18 cellular contexts compared by ENCODE assay signal in the genomic region with DNA sequence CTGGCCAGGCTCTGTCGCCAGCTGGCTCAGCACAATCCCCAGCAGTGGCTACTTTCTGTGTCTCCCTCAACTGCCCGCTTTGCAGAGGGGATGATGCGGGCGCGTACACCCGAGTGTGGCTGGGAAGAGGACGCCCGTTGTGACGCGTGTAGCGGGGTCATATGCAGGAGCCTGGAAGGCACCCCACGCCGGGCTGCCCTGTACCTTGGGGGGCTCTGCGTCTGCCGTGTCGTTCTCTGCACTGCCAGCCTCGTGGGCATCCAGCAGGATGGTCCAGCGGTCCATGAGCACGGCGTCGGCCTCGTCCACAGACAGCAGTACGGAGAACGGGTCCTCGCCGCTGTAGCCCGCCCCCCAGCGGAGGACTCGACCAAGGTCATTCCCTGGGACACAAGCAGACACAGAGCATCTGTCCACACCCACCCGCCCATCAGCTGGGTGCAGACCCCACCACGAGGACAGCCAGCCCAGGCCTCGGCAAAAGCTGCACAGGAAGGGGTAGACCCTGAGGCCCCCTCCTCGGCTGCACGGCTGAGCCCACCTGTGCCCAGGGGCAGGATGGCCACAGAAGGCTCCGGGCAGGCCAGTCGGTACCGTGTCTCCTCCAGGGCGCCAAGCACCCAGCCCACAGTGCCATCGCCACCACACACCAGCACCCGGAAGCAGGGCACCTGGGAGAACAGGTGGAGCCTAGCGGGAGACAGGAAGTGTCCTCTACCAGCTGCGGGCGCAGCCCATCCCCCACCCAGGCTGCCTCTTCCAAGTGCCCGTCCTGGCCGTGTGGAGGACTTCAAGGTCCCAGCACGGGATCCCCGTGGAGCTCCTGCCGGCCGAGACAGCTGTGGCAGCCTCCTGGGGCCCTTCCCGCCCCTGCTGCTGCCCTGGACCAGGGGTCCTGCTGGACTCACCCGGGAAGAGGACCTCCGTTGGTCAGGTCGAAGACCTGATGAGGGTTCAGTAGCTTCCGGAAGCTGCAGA. TPM values are rescaled to one million over a fixed set of nuclear protein-coding genes. Genes with fewer than 3 reads are reported as not detected.
DNase-seq lines count a peak whose midpoint lies in the region; ATAC-seq, FAIRE-seq and TF ChIP-seq lines count a peak whose summit lies in the region.
"Had no signal": no experiment of that assay in that cellular context is flagged by ENCODE, and none has a peak within 500 bp of the region (broad histone marks: within the 10 kb centered on the region; RNA-seq: fewer than 3 reads in every experiment).

No MANE protein-coding gene starts in this region.

- no peaks in the 10 kb centered on the region for H3K4me1 Mint-ChIP-seq in WTC11
- H3K4me1 Mint-ChIP-seq in activated T-helper 2 cell treated with anti-CD3 and anti-CD28 coated beads, Interferon-gamma antibody, Interleukin-2, Interleukin-4, amounts not matched to agents 10 μg/mL and 5 μg/mL and 100 μg/mL, durations not matched to agents 14 hours and 24 hours and 36 hours (ENCODE audit: low read depth): no peaks in the 10 kb centered on the region
- H3K4me1 Mint-ChIP-seq: activated CD4-positive, alpha-beta T cell treated with anti-CD3 and anti-CD28 coated beads for 36 hours had no signal

- H3K4me3 Mint-ChIP-seq in WTC11: no peak overlapping the region
- H3K4me3 Mint-ChIP-seq in activated T-helper 2 cell treated with anti-CD3 and anti-CD28 coated beads, Interferon-gamma antibody, Interleukin-2, Interleukin-4, amounts not matched to agents 10 μg/mL and 5 μg/mL and 100 μg/mL, durations not matched to agents 14 hours and 24 hours and 36 hours (ENCODE audit: low read depth): no peak overlapping the region
- H3K4me3 Mint-ChIP-seq: activated CD4-positive, alpha-beta T cell treated with anti-CD3 and anti-CD28 coated beads for 36 hours had no signal

- DNase-seq in Right ventricle myocardium superior (peak; percentile 43), Right ventricle myocardium inferior (ENCODE audit: missing footprints) (no peak), NCI-H2081 (lab: John Stamatoyannopoulos, UW) (peak; percentile 86 to 93), WTC11 (ENCODE audit: low spot score) (peak; percentile 47), spleen (peak; percentile 75), WERI-Rb-1 (no peak), urothelium cell line (ENCODE audit: low spot score) (no peak)
- no peak for DNase-seq in activated T-helper 2 cell treated with anti-CD3 and anti-CD28 coated beads, Interferon-gamma antibody, Interleukin-2, Interleukin-4, amounts not matched to agents 10 μg/mL and 5 μg/mL and 100 μg/mL, durations not matched to agents 14 hours and 24 hours and 36 hours (ENCODE audit: low spot score)
- DNase-seq: activated CD4-positive, alpha-beta T cell treated with anti-CD3 and anti-CD28 coated beads for 36 hours; activated T-cell treated with anti-CD3 and anti-CD28 coated beads, Interleukin-2, amount 50 U/mL, for 1 hour; DMS 273 treated with DMSO at 0.1 percent for 48 hours; islet precursor cell; KG1; PC-9; stimulated activated CD4-positive, alpha-beta T cell treated with anti-CD3 and anti-CD28 coated beads, Interleukin-12 subunit alpha, Interleukin-12 subunit beta, amount 100 ng/mL, for 4 hours had no signal

- no peak overlapping the region for H3K27ac Mint-ChIP-seq in WTC11
- no peak overlapping the region for H3K27ac Mint-ChIP-seq in activated T-helper 2 cell treated with anti-CD3 and anti-CD28 coated beads, Interferon-gamma antibody, Interleukin-2, Interleukin-4, amounts not matched to agents 10 μg/mL and 5 μg/mL and 100 μg/mL, durations not matched to agents 14 hours and 24 hours and 36 hours
- H3K27ac Mint-ChIP-seq: activated CD4-positive, alpha-beta T cell treated with anti-CD3 and anti-CD28 coated beads for 36 hours had no signal

- no peaks in the 10 kb centered on the region for H3K9me3 Mint-ChIP-seq in WTC11
- H3K9me3 Mint-ChIP-seq in activated T-helper 2 cell treated with anti-CD3 and anti-CD28 coated beads, Interferon-gamma antibody, Interleukin-2, Interleukin-4, amounts not matched to agents 10 μg/mL and 5 μg/mL and 100 μg/mL, durations not matched to agents 14 hours and 24 hours and 36 hours: no peaks in the 10 kb centered on the region

- no peak for TF ChIP-seq CTCF in WTC11 (IDR thresholded peaks at IDR 0.05)
- no peak for TF ChIP-seq CTCF in spleen (IDR thresholded peaks at IDR 0.05 in 8 of 11, conservative IDR thresholded peaks at IDR 0.05 in 3 of 11)
- TF ChIP-seq CTCF in WERI-Rb-1 (IDR thresholded peaks at IDR 0.05; ENCODE audit: low read depth, low read length): no peak

- no peak overlapping the region for H3K4me3 ChIP-seq in spleen
- H3K4me3 ChIP-seq in WERI-Rb-1 (ENCODE audit: low read depth, low read length): no peak overlapping the region
- H3K4me3 ChIP-seq: pancreas, PC-9 had no signal

- FAIRE-seq in urothelium cell line (lab: Jason Lieb, UNC): no peak
- FAIRE-seq: colon, pancreas had no signal

- H3K4me1 ChIP-seq in spleen: peaks cover 0 to 2% (median under 1%) of the 10 kb centered on the region in 6 donors
- H3K4me1 ChIP-seq: pancreas had no signal

- TF ChIP-seq POLR2A in spleen (IDR thresholded peaks at IDR 0.05): no peak

- CTCF ChIA-PET in WTC11 (lab: Charles Lee): interaction anchor here (0.6 to 1.9 kb wide), 6 partner anchors 24 to 394 kb away, joined by 3 to 9 read pairs (median 4); a partner anchor contains a TSS

- intact Hi-C loops in Right ventricle myocardium superior (cut with DNase I): no loop called here
- intact Hi-C loops in Right ventricle myocardium inferior (cut with DNase I): no loop called here
- intact Hi-C loops in spleen (cut with DNase I; ENCODE audit: low total_unique reads): no loop called here
- intact Hi-C loops in activated T-helper 2 cell treated with anti-CD3 and anti-CD28 coated beads, Interferon-gamma antibody, Interleukin-2, Interleukin-4, amounts not matched to agents 10 μg/mL and 5 μg/mL and 100 μg/mL, durations not matched to agents 14 hours and 24 hours and 36 hours (cut with micrococcal nuclease): no loop called here

- H3K36me3 Mint-ChIP-seq in WTC11: no peaks in the 10 kb centered on the region
- H3K36me3 Mint-ChIP-seq in activated T-helper 2 cell treated with anti-CD3 and anti-CD28 coated beads, Interferon-gamma antibody, Interleukin-2, Interleukin-4, amounts not matched to agents 10 μg/mL and 5 μg/mL and 100 μg/mL, durations not matched to agents 14 hours and 24 hours and 36 hours (ENCODE audit: low read depth): no peaks in the 10 kb centered on the region

- H3K27ac ChIP-seq in spleen: no peak overlapping the region
- H3K27ac ChIP-seq in WERI-Rb-1: no peak overlapping the region
- H3K27ac ChIP-seq: epithelial cell of prostate, pancreas, PC-9 had no signal

- POLR2A ChIA-PET in WTC11 (lab: Charles Lee): no interaction called here

- H3K36me3 ChIP-seq in spleen (peaks cover 0 to 99% (median 73%) of the 10 kb centered on the region in 6 donors), WERI-Rb-1 (peaks cover 9% of the 10 kb centered on the region; the same call in 1 of the 2 replicates)

- 91 to 95% (median 93%) methylated on average over 28 to 54 of the region's 54 CpGs for WGBS in spleen, 5 donors

- H3K9me3 ChIP-seq in spleen (no peaks in the 10 kb centered on the region), WERI-Rb-1 (ENCODE audit: severe bottlenecking) (no peaks in the 10 kb centered on the region)
- H3K9me3 ChIP-seq: pancreas had no signal

- H3K27me3 Mint-ChIP-seq in WTC11 (ENCODE audit: low read depth): peaks cover 2% of the 10 kb centered on the region; the same call in 1 of the 2 replicates
- H3K27me3 Mint-ChIP-seq in activated T-helper 2 cell treated with anti-CD3 and anti-CD28 coated beads, Interferon-gamma antibody, Interleukin-2, Interleukin-4, amounts not matched to agents 10 μg/mL and 5 μg/mL and 100 μg/mL, durations not matched to agents 14 hours and 24 hours and 36 hours (ENCODE audit: low read depth): no peaks in the 10 kb centered on the region
- H3K27me3 Mint-ChIP-seq: activated CD4-positive, alpha-beta T cell treated with anti-CD3 and anti-CD28 coated beads for 36 hours had no signal

- ATAC-seq in Right ventricle myocardium superior (ENCODE audit: poor library complexity) (no peak), Right ventricle myocardium inferior (no peak), WTC11 (peak; percentile 30; the same call in 1 of the 2 replicates)
- ATAC-seq: activated CD4-positive, alpha-beta T cell treated with anti-CD3 and anti-CD28 coated beads for 36 hours; pancreas had no signal

- H3K27me3 ChIP-seq in spleen (replicated peaks in 1 of 7) (peaks cover 0 to 2% (median 0%) of the 10 kb centered on the region in 7 donors), WERI-Rb-1 (ENCODE audit: insufficient read depth, low read depth, severe bottlenecking) (no peaks in the 10 kb centered on the region)
- H3K27me3 ChIP-seq: pancreas had no signal

RNA-seq across cellular contexts. Expression of a gene that starts 10.8 kb away (rescaled TPM):
- total RNA-seq in Right ventricle myocardium superior (3.3 TPM), Right ventricle myocardium inferior (3.8 TPM), WTC11 (2021) (15.7 to 19.3 TPM (median 16.9 TPM) in 3 replicates), spleen (10 to 100 TPM; 13.6 to 26.3 (median 17.0) TPM)
- polyA plus RNA-seq in spleen: 10 to 100 TPM in 1 of 3 donors, 1 to 10 TPM in 2; 6.3 to 15.4 (median 9.3) TPM
- total RNA-seq in activated T-helper 2 cell treated with anti-CD3 and anti-CD28 coated beads, Interferon-gamma antibody, Interleukin-2, Interleukin-4, amounts not matched to agents 10 μg/mL and 5 μg/mL and 100 μg/mL, durations not matched to agents 14 hours and 24 hours and 36 hours: 13.0 and 14.4 TPM in 2 replicates

RNA-seq across cellular contexts. Expression of a gene that starts 24.3 kb away (rescaled TPM):
- total RNA-seq in Right ventricle myocardium superior: 8.4 TPM
- 8.6 TPM for total RNA-seq in Right ventricle myocardium inferior
- 8.5 to 9.7 TPM (median 8.7 TPM) in 3 replicates for total RNA-seq in WTC11 (2021)
- total RNA-seq in spleen: 10 to 100 TPM; 18.3 to 58.3 (median 37.9) TPM
- 10 to 100 TPM; 11.5 to 26.5 (median 19.1) TPM for polyA plus RNA-seq in spleen
- 23.6 and 25.5 TPM in 2 replicates for total RNA-seq in activated T-helper 2 cell treated with anti-CD3 and anti-CD28 coated beads, Interferon-gamma antibody, Interleukin-2, Interleukin-4, amounts not matched to agents 10 μg/mL and 5 μg/mL and 100 μg/mL, durations not matched to agents 14 hours and 24 hours and 36 hours

RNA-seq across cellular contexts. Expression of a gene that starts 30.3 kb away (rescaled TPM):
- 14.9 TPM for total RNA-seq in Right ventricle myocardium superior
- 17.4 TPM for total RNA-seq in Right ventricle myocardium inferior
- 6.4 to 10.6 TPM (median 9.2 TPM) in 3 replicates for total RNA-seq in WTC11 (2021)
- total RNA-seq in spleen: 10 to 100 TPM; 38.2 to 76.8 (median 56.6) TPM
- 10 to 100 TPM; 59.4 to 83.9 (median 78.6) TPM for polyA plus RNA-seq in spleen
- total RNA-seq in activated T-helper 2 cell treated with anti-CD3 and anti-CD28 coated beads, Interferon-gamma antibody, Interleukin-2, Interleukin-4, amounts not matched to agents 10 μg/mL and 5 μg/mL and 100 μg/mL, durations not matched to agents 14 hours and 24 hours and 36 hours: 11.8 and 12.9 TPM in 2 replicates

RNA-seq across cellular contexts. Expression of a gene that starts 30.4 kb away (rescaled TPM):
- total RNA-seq in Right ventricle myocardium superior (27.9 TPM), Right ventricle myocardium inferior (29.3 TPM), WTC11 (2021) (108 to 121 TPM (median 108 TPM) in 3 replicates), spleen (100 to 1,000 TPM; 154 to 212 (median 179) TPM)
- 100 to 1,000 TPM; 112 to 249 (median 203) TPM for polyA plus RNA-seq in spleen
- 123 and 125 TPM in 2 replicates for total RNA-seq in activated T-helper 2 cell treated with anti-CD3 and anti-CD28 coated beads, Interferon-gamma antibody, Interleukin-2, Interleukin-4, amounts not matched to agents 10 μg/mL and 5 μg/mL and 100 μg/mL, durations not matched to agents 14 hours and 24 hours and 36 hours

RNA-seq across cellular contexts. Expression of a gene that starts 30.7 kb away (rescaled TPM):
- total RNA-seq in Right ventricle myocardium superior: 0.19 TPM
- total RNA-seq in Right ventricle myocardium inferior: not detected
- total RNA-seq in WTC11 (2021): 0.14 to 0.85 TPM (median 0.25 TPM) in 3 replicates
- under 1 TPM in 6 of 7 donors, not detected in 1; 0.07 to 0.68 (median 0.19) TPM for total RNA-seq in spleen
- under 1 TPM; 0.24 to 0.48 (median 0.30) TPM for polyA plus RNA-seq in spleen
- total RNA-seq in activated T-helper 2 cell treated with anti-CD3 and anti-CD28 coated beads, Interferon-gamma antibody, Interleukin-2, Interleukin-4, amounts not matched to agents 10 μg/mL and 5 μg/mL and 100 μg/mL, durations not matched to agents 14 hours and 24 hours and 36 hours: 0.23 TPM in 1 of 2 replicates, not detected in the other

Comparison
In these comparisons a context has a peak if more than half of its experiments do, and no peak if none do; other contexts are left out.
1. DNase-seq: peak in Right ventricle myocardium superior (single experiment), NCI-H2081 (2 of 2), WTC11 (single experiment) and spleen (single experiment); none in Right ventricle myocardium inferior (single experiment), activated T-helper 2 cell treated with anti-CD3 and anti-CD28 coated beads, Interferon-gamma antibody, Interleukin-2, Interleukin-4, amounts not matched to agents 10 μg/mL and 5 μg/mL and 100 μg/mL, durations not matched to agents 14 hours and 24 hours and 36 hours (single experiment), WERI-Rb-1 (single experiment) and urothelium cell line (single experiment).